In genomic region chr2:241859436-241860183, GRCh38 we compare ENCODE assay signal across 9 cellular contexts. TPM values are rescaled to one million over a fixed set of nuclear protein-coding genes. Genes with fewer than 3 reads are reported as not detected.
A peak's percentile ranks its signal among the peaks of the same experiment; 100 is the strongest.
DNase-seq lines count a peak whose midpoint lies in the region; ATAC-seq and TF ChIP-seq lines count a peak whose summit lies in the region.
"Had no signal": no experiment of that assay in that cellular context is flagged by ENCODE, and none has a peak within 500 bp of the region (broad histone marks: within the 10 kb centered on the region; RNA-seq: fewer than 3 reads in every experiment).

No MANE protein-coding gene starts in this region.

- no peaks in the 10 kb centered on the region for H3K9me3 Mint-ChIP-seq in effector memory CD8-positive, alpha-beta T cell
- no peaks in the 10 kb centered on the region for H3K9me3 Mint-ChIP-seq in nephron progenitor cell

- H3K36me3 ChIP-seq in thyroid gland = no peaks in the 10 kb centered on the region

- TF ChIP-seq POLR2A in thyroid gland (IDR thresholded peaks at IDR 0.05) = no peak

- intact Hi-C loops in thyroid gland (cut with DNase I) = no loop called here

- no peaks in the 10 kb centered on the region for H3K9me3 ChIP-seq in thyroid gland

- peak overlapping the region; percentile 73 to 93 for H3K4me3 Mint-ChIP-seq in effector memory CD8-positive, alpha-beta T cell
- H3K4me3 Mint-ChIP-seq in nephron progenitor cell = no peak overlapping the region

- peaks cover 59 to 63% of the 10 kb centered on the region in 2 donors for H3K4me1 Mint-ChIP-seq in effector memory CD8-positive, alpha-beta T cell (ENCODE audit: low read depth in 2 of 2)
- H3K4me1 Mint-ChIP-seq in nephron progenitor cell = peaks cover 41% of the 10 kb centered on the region

- peaks cover 36% of the 10 kb centered on the region for H3K36me3 Mint-ChIP-seq in effector memory CD8-positive, alpha-beta T cell (ENCODE audit: insufficient read depth)
- H3K36me3 Mint-ChIP-seq in nephron progenitor cell (ENCODE audit: low read depth) = no peaks in the 10 kb centered on the region

- DNase-seq in GM12864 (ENCODE audit: low read depth) (peak; percentile 59), nephron progenitor cell (peak; percentile 17), thyroid gland (no peak), H4 (ENCODE audit: low spot score) (no peak), A172 (ENCODE audit: low spot score) (no peak)
- DNase-seq in activated CD4-positive, alpha-beta T cell treated with anti-CD3 and anti-CD28 coated beads for 4 hours = peak; percentile 76 to 79
- no peak for DNase-seq in effector memory CD8-positive, alpha-beta T cell

- H3K27ac ChIP-seq in thyroid gland = peak overlapping the region; percentile 42 to 74 (median 73)

- H3K4me1 ChIP-seq in thyroid gland = peaks cover 14 to 27% of the 10 kb centered on the region in 2 donors

- H3K27ac Mint-ChIP-seq in effector memory CD8-positive, alpha-beta T cell = peak overlapping the region; percentile 87 to 93
- no peak overlapping the region for H3K27ac Mint-ChIP-seq in nephron progenitor cell

- 49 to 61% methylated on average over 29 of the region's 30 CpGs for WGBS in thyroid gland, 2 donors

- H3K27me3 Mint-ChIP-seq in effector memory CD8-positive, alpha-beta T cell = no peaks in the 10 kb centered on the region
- peaks cover 9% of the 10 kb centered on the region for H3K27me3 Mint-ChIP-seq in nephron progenitor cell (ENCODE audit: low read depth, poor library complexity)

- peak; percentile 51 for ATAC-seq in HG02642 (IDR thresholded peaks at IDR 0.05; ENCODE audit: poor library complexity, unreplicated experiment)
- peak; percentile 23 for ATAC-seq in effector memory CD8-positive, alpha-beta T cell (replicated peaks)

- peaks cover 6% of the 10 kb centered on the region for H3K27me3 ChIP-seq in thyroid gland

- H3K4me3 ChIP-seq in GM12864 (ENCODE audit: low read depth, low read length) (peak overlapping the region; percentile 69), thyroid gland (replicated peaks in 1 of 3) (peak overlapping the region in 1 of 3 donors; percentile 5)

- TF ChIP-seq CTCF in GM12864 (IDR thresholded peaks at IDR 0.05; ENCODE audit: low read depth, low read length, missing control alignments) (peak; percentile 28), nephron progenitor cell (IDR thresholded peaks at IDR 0.05) (no peak), thyroid gland (IDR thresholded peaks at IDR 0.05) (no peak)

RNA-seq across cellular contexts. Expression of gene PDCD1, which starts 0.9 kb away (rescaled TPM):
- total RNA-seq in thyroid gland = 1 to 10 TPM in 2 of 4 donors, under 1 TPM in 2; 0.49 to 2.3 (median 1.1) TPM
- not detected in 2 replicates for total RNA-seq in H4 (2014; rRNA removed; shearing (Covaris generic))
- 0.10 TPM in 1 of 2 replicates, not detected in the other for total RNA-seq in A172 (2014; rRNA removed; shearing (Covaris generic))
- total RNA-seq: SK-MEL-5 had no signal

RNA-seq across cellular contexts. Expression of gene RTP5, which starts 9.9 kb away (rescaled TPM):
- total RNA-seq in thyroid gland = under 1 TPM in 1 of 4 donors, not detected in 3; 0.13 TPM
- total RNA-seq in H4 (2014; rRNA removed; shearing (Covaris generic)) = not detected in 2 replicates
- total RNA-seq in A172 (2014; rRNA removed; shearing (Covaris generic)) = not detected in 2 replicates
- total RNA-seq: SK-MEL-5 had no signal

RNA-seq across cellular contexts. Expression of gene NEU4, which starts 50.6 kb away (rescaled TPM):
- 1 to 10 TPM in 2 of 4 donors, under 1 TPM in 1, not detected in 1; 0.78 to 5.7 (median 1.1) TPM for total RNA-seq in thyroid gland
- not detected in 2 replicates for total RNA-seq in H4 (2014; rRNA removed; shearing (Covaris generic))
- total RNA-seq in A172 (2014; rRNA removed; shearing (Covaris generic)) = 0.22 TPM in 1 of 2 replicates, not detected in the other
- total RNA-seq: SK-MEL-5 had no signal

Comparison
In these comparisons a context has a peak if more than half of its experiments do, and no peak if none do; other contexts are left out.
1. DNase-seq: peak in GM12864 (single experiment), activated CD4-positive, alpha-beta T cell treated with anti-CD3 and anti-CD28 coated beads for 4 hours (2 of 2) and nephron progenitor cell (single experiment); none in effector memory CD8-positive, alpha-beta T cell (0 of 3), thyroid gland (0 of 2), H4 (single experiment) and A172 (single experiment).